Comparison of ENCODE assay signal across 1 cellular context in the genomic region with DNA sequence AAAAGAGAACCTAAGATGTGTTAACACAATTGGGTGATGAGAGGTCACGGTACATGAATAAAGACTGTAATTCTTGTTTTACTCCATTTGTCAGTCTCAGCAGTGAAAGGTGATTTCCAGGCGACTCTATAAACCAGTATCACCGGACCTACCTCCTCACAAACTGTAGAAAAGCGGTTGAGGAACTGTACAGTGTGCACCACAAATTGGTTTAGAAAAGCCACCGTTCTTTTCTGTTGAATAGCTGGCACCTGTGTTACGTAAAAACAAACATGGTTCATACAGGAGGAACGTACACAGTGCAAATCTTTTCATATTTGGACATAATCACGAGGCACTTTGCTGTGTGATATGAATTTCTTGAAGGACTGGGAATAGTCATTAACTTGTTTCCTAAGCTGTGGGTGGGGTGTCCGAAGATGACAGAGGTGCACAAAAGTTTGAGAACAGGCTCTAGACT.
TF ChIP-seq lines count a peak whose summit lies in the region.

No MANE protein-coding gene starts in this region.

TF ChIP-seq in IMR-90, 13 proteins besides CTCF, POLR2A, EP300 and RAD21:
- TF ChIP-seq USF2 (IDR thresholded peaks at IDR 0.05; ENCODE audit: low read depth, low read length) (no peak), ELK1 (IDR thresholded peaks at IDR 0.05; ENCODE audit: borderline replicate concordance, low read depth, low read length) (no peak), RCOR1 (IDR thresholded peaks at IDR 0.05; ENCODE audit: insufficient replicate concordance, low read length) (no peak), BHLHE40 (IDR thresholded peaks at IDR 0.05; ENCODE audit: low read depth, low read length) (no peak), CEBPB (IDR thresholded peaks at IDR 0.05; ENCODE audit: low read depth, low read length) (no peak), RFX5 (IDR thresholded peaks at IDR 0.05; ENCODE audit: low read depth, low read length) (no peak), SMC3 (IDR thresholded peaks at IDR 0.05; ENCODE audit: low read depth, low read length) (no peak), MAFK (IDR thresholded peaks at IDR 0.05; ENCODE audit: low read depth, low read length) (no peak), NFE2L2 (IDR thresholded peaks at IDR 0.05; ENCODE audit: low read depth, low read length) (no peak), MAZ (IDR thresholded peaks at IDR 0.05; ENCODE audit: borderline replicate concordance, low read depth, low read length) (no peak), FOS (IDR thresholded peaks at IDR 0.05; ENCODE audit: low read depth, low read length) (no peak), CHD1 (IDR thresholded peaks at IDR 0.05; ENCODE audit: low read depth, low read length) (no peak), MXI1 (IDR thresholded peaks at IDR 0.05; ENCODE audit: borderline replicate concordance, low read depth, low read length) (no peak)
TF ChIP-seq in IMR-90: peak in this region for 0.
